ENCODE assay signal across 11 cellular contexts in the genomic region with DNA sequence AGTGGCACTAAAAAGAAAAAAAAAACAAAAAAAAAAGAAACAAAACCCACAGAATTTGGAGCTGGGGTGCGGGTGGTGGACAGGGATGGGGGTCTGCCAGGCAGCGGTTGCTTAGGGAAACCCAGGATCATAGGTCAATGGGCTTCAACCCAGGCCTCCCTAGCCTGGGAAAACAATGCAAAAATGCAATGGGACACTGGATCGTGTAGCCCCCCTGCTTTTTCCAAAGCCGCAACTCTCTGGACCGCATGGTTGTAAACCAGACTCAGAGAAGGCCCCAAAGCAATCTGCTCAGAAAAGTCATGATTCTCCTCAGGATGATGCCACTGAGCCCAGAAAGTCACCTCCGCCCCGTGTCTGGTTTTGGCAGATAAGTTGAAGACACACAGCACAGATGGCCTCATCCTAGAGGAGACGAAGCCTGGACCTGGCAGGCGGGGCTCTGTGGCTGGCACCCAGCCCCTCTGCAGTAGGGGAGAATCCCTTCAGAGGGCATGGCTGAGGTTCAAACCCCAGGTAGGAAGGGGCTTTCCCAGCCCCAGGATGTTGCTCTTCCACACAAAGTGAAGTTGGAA. TPM values are rescaled to one million over a fixed set of nuclear protein-coding genes. Genes with fewer than 3 reads are reported as not detected.
DNase-seq lines count a peak whose midpoint lies in the region; ATAC-seq and TF ChIP-seq lines count a peak whose summit lies in the region.
"Had no signal": no experiment of that assay in that cellular context is flagged by ENCODE, and none has a peak within 500 bp of the region (broad histone marks: within the 10 kb centered on the region; RNA-seq: fewer than 3 reads in every experiment).

No MANE protein-coding gene starts in this region.

- H2AFZ ChIP-seq in DND-41 (ENCODE audit: low read depth, low read length) = no peak overlapping the region
- H2AFZ ChIP-seq: parathyroid adenoma had no signal

- H3K27me3 ChIP-seq in DND-41 (ENCODE audit: insufficient read depth, low read length, poor library complexity) (peaks cover 51% of the 10 kb centered on the region), iPS-15b (ENCODE audit: control insufficient read depth, insufficient read depth, low read length) (peaks cover 98% of the 10 kb centered on the region)

- TF ChIP-seq CTCF in DND-41 (IDR thresholded peaks at IDR 0.05; ENCODE audit: borderline replicate concordance, extremely low read depth, low read length, poor library complexity, severe bottlenecking) = no peak

- H3K4me1 ChIP-seq in DND-41 (ENCODE audit: insufficient read depth, low read length) (peaks cover 38% of the 10 kb centered on the region), iPS-15b (ENCODE audit: control insufficient read depth, insufficient read depth, low read length) (peaks cover 2% of the 10 kb centered on the region)

- in situ Hi-C loops in ACHN (cut with HindIII; ENCODE audit: low pct_ligation_motif_present, low pct_unique_long_range_greater_than_20kb, low sequenced_read_pairs) (no loop called here), G401 (cut with HindIII; ENCODE audit: low sequenced_read_pairs) (no loop called here)

- H3K9ac ChIP-seq in DND-41 (ENCODE audit: low read depth, low read length) (no peak overlapping the region), iPS-15b (ENCODE audit: low read depth, low read length) (no peak overlapping the region)
- H3K9ac ChIP-seq: parathyroid adenoma had no signal

- peaks cover 10% of the 10 kb centered on the region; the same call in 1 of the 2 replicates for H4K20me1 ChIP-seq in DND-41 (ENCODE audit: insufficient read depth, low read length)

- H3K79me2 ChIP-seq in DND-41 (ENCODE audit: insufficient read depth, low read length) = no peaks in the 10 kb centered on the region
- H3K79me2 ChIP-seq: parathyroid adenoma had no signal

- no peak overlapping the region for H3K4me3 ChIP-seq in DND-41 (ENCODE audit: low read depth in 1 of 2, low read length in 2 of 2)
- peak overlapping the region; percentile 53 for H3K4me3 ChIP-seq in iPS-15b (ENCODE audit: low read depth, low read length)

- ATAC-seq in DND-41 (ENCODE audit: insufficient read depth, low read depth) = no peak
- ATAC-seq in GM21360 (IDR thresholded peaks at IDR 0.05; ENCODE audit: unreplicated experiment) = no peak
- no peak for ATAC-seq in HG02763 (IDR thresholded peaks at IDR 0.05; ENCODE audit: unreplicated experiment)
- ATAC-seq: heart left ventricle had no signal

- DNase-seq in ACHN (peak; percentile 67), DND-41 (no peak), OCI-M1 (lab: John Stamatoyannopoulos, UW) (peak; percentile 60), G401 (ENCODE audit: low spot score) (no peak), NCI-H2029 (lab: John Stamatoyannopoulos, UW) (no peak)
- DNase-seq: heart left ventricle, NCI-H2227 treated with DMSO at 0.1 percent for 48 hours had no signal

- no peak overlapping the region for H3K27ac ChIP-seq in DND-41 (ENCODE audit: low read length)
- H3K27ac ChIP-seq: heart left ventricle, parathyroid adenoma had no signal

- peak overlapping the region; percentile 82 for H3K4me2 ChIP-seq in DND-41 (ENCODE audit: insufficient read depth, low read length)

- H3K9me3 ChIP-seq in DND-41 (ENCODE audit: insufficient read depth, low read length, severe bottlenecking) = no peaks in the 10 kb centered on the region
- no peaks in the 10 kb centered on the region for H3K9me3 ChIP-seq in iPS-15b (ENCODE audit: control insufficient read depth, insufficient read depth, low read length)
- H3K9me3 ChIP-seq: heart left ventricle had no signal

- H3K36me3 ChIP-seq in DND-41 (ENCODE audit: insufficient read depth, low read length) (no peaks in the 10 kb centered on the region), iPS-15b (ENCODE audit: control insufficient read depth, insufficient read depth, low read length) (no peaks in the 10 kb centered on the region)

RNA-seq across cellular contexts. Expression of a gene that starts 5.1 kb away (rescaled TPM):
- total RNA-seq in G401 (2014; rRNA removed; shearing (Covaris generic)) = 5.0 and 5.3 TPM in 2 replicates
- total RNA-seq: heart left ventricle had no signal

RNA-seq across cellular contexts. Expression of a gene that starts 12.3 kb away (rescaled TPM):
- 21.8 and 26.2 TPM in 2 replicates for total RNA-seq in G401 (2014; rRNA removed; shearing (Covaris generic))

Comparison
In these comparisons a context has a peak if more than half of its experiments do, and no peak if none do; other contexts are left out.
1. DNase-seq: peak in ACHN (single experiment) and OCI-M1 (single experiment); none in DND-41 (single experiment), G401 (single experiment) and NCI-H2029 (single experiment).